ENCODE assay signal across 26 cellular contexts in genomic region chr15:99989095-99989494, GRCh38.
"Had no signal": no experiment of that assay in that cellular context is flagged by ENCODE, and none has a peak within 500 bp of the region (broad histone marks: within the 10 kb centered on the region; RNA-seq: fewer than 3 reads in every experiment).

No MANE protein-coding gene starts in this region.

- DNase-seq: activated CD4-positive, alpha-beta T cell treated with anti-CD3 and anti-CD28 coated beads for 4 hours; activated CD8-positive, alpha-beta memory T cell treated with anti-CD3 and anti-CD28 coated beads, Interleukin-2, amount 50 U/mL, for 4 hours; activated CD8-positive, alpha-beta T cell treated with anti-CD3 and anti-CD28 coated beads for 36 hours; activated gamma-delta T cell treated with Interleukin-2 at 50 U/mL for 16 hours; activated naive CD4-positive, alpha-beta T cell treated with anti-CD3 and anti-CD28 coated beads, Interleukin-2, amount 10 ng/mL, durations not matched to agents 7 days and 5 days; activated naive CD8-positive, alpha-beta T cell treated with anti-CD3 and anti-CD28 coated beads for 36 hours; activated T-cell treated with anti-CD3 and anti-CD28 coated beads, Interleukin-2, amount 50 U/mL, for 72 hours; brain microvascular endothelial cell; IMR-90; Kasumi-1; KBM-7; NCI-H1048; NCI-H1417; NCI-H1694; NCI-H2029 treated with DMSO at 0.1 percent for 48 hours; NCI-H345; NCI-H510A; NCI-H526 treated with DMSO at 0.1 percent for 48 hours; NCI-H82; OCI-M1; SHP77 treated with DMSO at 0.1 percent for 48 hours had no signal

- H3K36me3 Mint-ChIP-seq: activated naive CD4-positive, alpha-beta T cell treated with anti-CD3 and anti-CD28 coated beads, Interleukin-2, amount 10 ng/mL, durations not matched to agents 7 days and 5 days had no signal

- H3K36me3 ChIP-seq: brain microvascular endothelial cell had no signal

- H3K27ac Mint-ChIP-seq: activated CD8-positive, alpha-beta T cell treated with anti-CD3 and anti-CD28 coated beads for 36 hours; activated naive CD4-positive, alpha-beta T cell treated with anti-CD3 and anti-CD28 coated beads, Interleukin-2, amount 10 ng/mL, durations not matched to agents 7 days and 5 days; activated naive CD8-positive, alpha-beta T cell treated with anti-CD3 and anti-CD28 coated beads for 36 hours; activated T-cell treated with anti-CD3 and anti-CD28 coated beads, Interleukin-2, amount 50 U/mL, for 72 hours; activated T-helper 2 cell treated with anti-CD3 and anti-CD28 coated beads, Interferon-gamma antibody, Interleukin-2, Interleukin-4, amounts not matched to agents 10 μg/mL and 5 μg/mL and 100 μg/mL, durations not matched to agents 14 hours and 24 hours and 36 hours; T-helper 1 cell treated with Interleukin-12 subunit alpha and Interleukin-12 subunit beta and Interleukin-4 antibody, amounts not matched to agents 30 μg/mL and 1 μg/mL, for 36 hours had no signal

- H3K9me3 Mint-ChIP-seq: activated CD8-positive, alpha-beta T cell treated with anti-CD3 and anti-CD28 coated beads for 36 hours; activated T-helper 2 cell treated with anti-CD3 and anti-CD28 coated beads, Interferon-gamma antibody, Interleukin-2, Interleukin-4, amounts not matched to agents 10 μg/mL and 5 μg/mL and 100 μg/mL, durations not matched to agents 14 hours and 24 hours and 36 hours had no signal

- H3K27ac ChIP-seq: brain microvascular endothelial cell, RWPE1 had no signal

- H3K4me1 Mint-ChIP-seq: activated naive CD4-positive, alpha-beta T cell treated with anti-CD3 and anti-CD28 coated beads, Interleukin-2, amount 10 ng/mL, durations not matched to agents 7 days and 5 days; activated naive CD8-positive, alpha-beta T cell treated with anti-CD3 and anti-CD28 coated beads for 36 hours had no signal

- H3K27me3 ChIP-seq: brain microvascular endothelial cell had no signal

- H3K4me3 Mint-ChIP-seq: activated CD8-positive, alpha-beta T cell treated with anti-CD3 and anti-CD28 coated beads for 36 hours; activated naive CD4-positive, alpha-beta T cell treated with anti-CD3 and anti-CD28 coated beads, Interleukin-2, amount 10 ng/mL, durations not matched to agents 7 days and 5 days; activated naive CD8-positive, alpha-beta T cell treated with anti-CD3 and anti-CD28 coated beads for 36 hours; activated T-cell treated with anti-CD3 and anti-CD28 coated beads, Interleukin-2, amount 50 U/mL, for 72 hours; T-helper 1 cell treated with Interleukin-12 subunit alpha and Interleukin-12 subunit beta and Interleukin-4 antibody, amounts not matched to agents 30 μg/mL and 1 μg/mL, for 36 hours had no signal

- H3K27me3 Mint-ChIP-seq: activated CD8-positive, alpha-beta T cell treated with anti-CD3 and anti-CD28 coated beads for 36 hours; activated naive CD8-positive, alpha-beta T cell treated with anti-CD3 and anti-CD28 coated beads for 36 hours had no signal

- ATAC-seq: activated CD4-positive, CD25-positive, alpha-beta regulatory T cell treated with anti-CD3 and anti-CD28 coated beads, Interleukin-2, amount 50 U/mL, for 24 hours; activated CD8-positive, alpha-beta T cell treated with anti-CD3 and anti-CD28 coated beads for 36 hours; activated T-cell treated with anti-CD3 and anti-CD28 coated beads, Interleukin-2, amount 50 U/mL, for 72 hours; Panc1 had no signal
